ENCODE assay signal across 8 cellular contexts in genomic region chr15:74540761-74541493, GRCh38. TPM values are rescaled to one million over a fixed set of nuclear protein-coding genes. Genes with fewer than 3 reads are reported as not detected.
DNase-seq lines count a peak whose midpoint lies in the region; ATAC-seq and TF ChIP-seq lines count a peak whose summit lies in the region.

ARID3B (plus strand) TSS chr15:74541220; CDS start chr15:74543937, 2,717 bp downstream.

- H3K27me3 Mint-ChIP-seq in activated CD4-positive, alpha-beta T cell treated with anti-CD3 and anti-CD28 coated beads, Interleukin-2, amount 10 ng/mL, durations not matched to agents 7 days and 5 days: no peaks in the 10 kb centered on the region

- H3K4me1 Mint-ChIP-seq in activated CD4-positive, alpha-beta T cell treated with anti-CD3 and anti-CD28 coated beads, Interleukin-2, amount 10 ng/mL, durations not matched to agents 7 days and 5 days: peaks cover 54% of the 10 kb centered on the region

- ATAC-seq in GM19395 (IDR thresholded peaks at IDR 0.05; ENCODE audit: unreplicated experiment) (peak; percentile 80), HG03558 (IDR thresholded peaks at IDR 0.05; ENCODE audit: extremely low read depth, unreplicated experiment) (peak; percentile 38), left lobe of liver (peak; percentile 97)

- peaks cover 23% of the 10 kb centered on the region for H3K36me3 Mint-ChIP-seq in activated CD4-positive, alpha-beta T cell treated with anti-CD3 and anti-CD28 coated beads, Interleukin-2, amount 10 ng/mL, durations not matched to agents 7 days and 5 days (ENCODE audit: low read depth)

- H3K9me3 Mint-ChIP-seq in activated CD4-positive, alpha-beta T cell treated with anti-CD3 and anti-CD28 coated beads, Interleukin-2, amount 10 ng/mL, durations not matched to agents 7 days and 5 days: no peaks in the 10 kb centered on the region

- peak within 1 kb of the TSS; percentile 84 for H3K4me3 ChIP-seq in coronary artery

- CTCF ChIA-PET in activated CD4-positive, alpha-beta T cell treated with anti-CD3 and anti-CD28 coated beads, Interleukin-2, amount 10 ng/mL, durations not matched to agents 7 days and 5 days (lab: Charles Lee): interaction anchor here (0.6 to 1.7 kb wide), 11 partner anchors 11 to 549 kb away, joined by 3 to 6 read pairs (median 4); partner anchors contain the start of gene STOML1

- peak within 1 kb of the TSS; percentile 96 for H3K27ac Mint-ChIP-seq in activated CD4-positive, alpha-beta T cell treated with anti-CD3 and anti-CD28 coated beads, Interleukin-2, amount 10 ng/mL, durations not matched to agents 7 days and 5 days

- peak within 1 kb of the TSS; percentile 90 for H3K27ac ChIP-seq in C4-2B
- H3K27ac ChIP-seq in coronary artery: peak within 1 kb of the TSS; percentile 69 to 80

- H3K4me3 Mint-ChIP-seq in activated CD4-positive, alpha-beta T cell treated with anti-CD3 and anti-CD28 coated beads, Interleukin-2, amount 10 ng/mL, durations not matched to agents 7 days and 5 days: peak within 1 kb of the TSS; percentile 92

- DNase-seq in NCI-H748 (lab: John Stamatoyannopoulos, UW; ENCODE audit: unreplicated experiment) (peak; percentile 96), coronary artery (ENCODE audit: low spot score) (peak; percentile 98), left lobe of liver (ENCODE audit: low spot score) (peak; percentile 98)
- DNase-seq in activated CD4-positive, alpha-beta T cell treated with anti-CD3 and anti-CD28 coated beads, Interleukin-2, amount 10 ng/mL, durations not matched to agents 7 days and 5 days: peak; percentile 98
- DNase-seq in stimulated activated CD4-positive, alpha-beta T cell treated with anti-CD3 and anti-CD28 coated beads, Interleukin-1b, Interleukin-23, amount 100 ng/mL, for 48 hours: peak; percentile 98

- POLR2A ChIA-PET in activated CD4-positive, alpha-beta T cell treated with anti-CD3 and anti-CD28 coated beads, Interleukin-2, amount 10 ng/mL, durations not matched to agents 7 days and 5 days (lab: Charles Lee): interaction anchor here (0.7 to 1.2 kb wide), 4 partner anchors 12 to 77 kb away, joined by 3 to 4 read pairs (median 3); partner anchors contain the start of gene CLK3

- TF ChIP-seq CTCF in C4-2B (conservative IDR thresholded peaks at IDR 0.05) (no peak), coronary artery (IDR thresholded peaks at IDR 0.05) (no peak)

RNA-seq across cellular contexts. Expression of gene ARID3B, which starts in this region (rescaled TPM):
- 10 to 100 TPM; 28.3 to 29.0 TPM for total RNA-seq in activated CD4-positive, alpha-beta T cell treated with anti-CD3 and anti-CD28 coated beads, Interleukin-2, amount 10 ng/mL, durations not matched to agents 7 days and 5 days
- 3.7 TPM for total RNA-seq in left lobe of liver

Comparison
In these comparisons a context has a peak if more than half of its experiments do, and no peak if none do; other contexts are left out.
1. Peak in every context shown above with its lines: DNase-seq, ATAC-seq, H3K4me3 ChIP-seq and H3K27ac ChIP-seq.
2. ATAC-seq: peak in every context shown above with its lines; median percentile 97 in left lobe of liver; 80 in GM19395; 38 in HG03558.